8 cellular contexts compared by ENCODE assay signal in the genomic region with DNA sequence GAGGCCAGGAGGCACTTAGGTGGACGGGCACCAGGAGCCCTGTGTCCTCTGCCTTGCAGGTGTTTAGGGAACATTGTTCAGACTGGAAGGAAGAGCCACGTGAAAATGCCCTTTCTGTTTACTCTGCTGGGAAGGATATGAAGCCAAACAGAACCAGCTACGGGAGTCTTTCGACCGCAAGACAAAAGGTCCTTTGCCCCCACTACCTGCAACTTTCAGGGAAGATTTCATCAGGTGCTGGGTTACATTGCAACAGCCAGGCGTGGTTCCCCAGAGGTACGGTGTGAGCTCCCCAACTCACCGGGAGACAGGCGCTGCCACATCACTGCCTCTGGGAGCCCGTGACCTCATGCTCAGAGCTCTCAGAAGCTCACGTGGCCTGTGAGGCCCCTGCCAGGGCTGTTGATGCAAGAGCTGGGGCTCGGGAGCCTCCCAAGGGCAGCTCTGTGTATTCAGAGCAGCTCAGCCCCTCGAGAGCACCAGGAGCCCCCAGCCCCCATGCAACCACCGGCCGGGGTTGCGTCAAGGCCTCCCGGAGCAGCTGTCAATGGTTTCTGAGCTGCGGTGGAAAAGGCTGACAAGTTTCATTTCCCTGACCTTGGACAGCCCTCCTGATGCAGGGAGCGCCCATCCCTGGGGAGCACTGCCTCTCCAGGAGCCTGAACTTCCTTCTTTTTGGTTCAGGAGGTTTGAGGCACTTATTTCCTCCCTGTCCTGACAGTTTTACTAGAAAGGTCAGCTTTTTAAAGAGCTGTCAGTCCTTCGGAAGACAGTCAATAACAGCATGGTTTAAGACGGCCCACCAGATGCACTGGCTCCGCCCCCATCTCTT. TPM values are rescaled to one million over a fixed set of nuclear protein-coding genes. Genes with fewer than 3 reads are reported as not detected.
DNase-seq lines count a peak whose midpoint lies in the region; TF ChIP-seq lines count a peak whose summit lies in the region.

No MANE protein-coding gene starts in this region.

- TF ChIP-seq CTCF in GM06990 (IDR thresholded peaks at IDR 0.05; ENCODE audit: insufficient read depth, low read length, poor library complexity, severe bottlenecking), result no peak
- TF ChIP-seq CTCF in fibroblast of pulmonary artery (IDR thresholded peaks at IDR 0.05; ENCODE audit: low read length, missing control alignments), result no peak

- H3K4me3 ChIP-seq in GM06990 (replicated peaks; ENCODE audit: low read depth, low read length) (no peak overlapping the region), fibroblast of pulmonary artery (replicated peaks; ENCODE audit: low read depth, low read length) (no peak overlapping the region)

- intact Hi-C loops in posterior vena cava (cut with DNase I), result loop anchor here in 1 of 2 donors (5.0 to 10.0 kb wide), 2 partner anchors 201 to 249 kb away; no protein-coding TSS in a partner anchor

- DNase-seq in GM06990 (ENCODE audit: extremely low read depth, insufficient read length) (peak; percentile 64), NCI-H2107 treated with DMSO at 0.1 percent for 48 hours (lab: John Stamatoyannopoulos, UW; ENCODE audit: unreplicated experiment) (peak; percentile 87), fibroblast of pulmonary artery (ENCODE audit: low read depth) (peak; percentile 89), posterior vena cava (ENCODE audit: low spot score) (peak; percentile 93), GM19240 (ENCODE audit: insufficient read length, low spot score) (no peak), superior temporal gyrus (ENCODE audit: extremely low spot score) (no peak)
- DNase-seq in activated CD4-positive, alpha-beta T cell treated with anti-CD3 and anti-CD28 coated beads, Interleukin-2, amount 50 U/mL, for 48 hours, result peak; percentile 61 to 66
- DNase-seq in effector CD4-positive, alpha-beta T cell, result no peak

- no peaks in the 10 kb centered on the region; the same call in none of the 2 replicates for H3K27me3 ChIP-seq in GM06990 (replicated peaks; ENCODE audit: control insufficient read depth, insufficient read depth, low read length)

- H3K36me3 ChIP-seq in GM06990 (ENCODE audit: control insufficient read depth, insufficient read depth, low read length), result no peaks in the 10 kb centered on the region

RNA-seq across cellular contexts. Expression of a gene that starts 42.1 kb away (rescaled TPM):
- 10 to 100 TPM; 38.9 to 57.9 TPM for total RNA-seq in posterior vena cava

RNA-seq across cellular contexts. Expression of a gene that starts 42.8 kb away (rescaled TPM):
- total RNA-seq in posterior vena cava, result 10 to 100 TPM in 1 of 2 donors, 1 to 10 TPM in 1; 6.2 to 10.4 TPM

Comparison
In these comparisons a context has a peak if more than half of its experiments do, and no peak if none do; other contexts are left out.
1. DNase-seq: peak in GM06990 (single experiment), NCI-H2107 treated with DMSO at 0.1 percent for 48 hours (single experiment), activated CD4-positive, alpha-beta T cell treated with anti-CD3 and anti-CD28 coated beads, Interleukin-2, amount 50 U/mL, for 48 hours (2 of 2), fibroblast of pulmonary artery (single experiment) and posterior vena cava (single experiment); none in GM19240 (single experiment), effector CD4-positive, alpha-beta T cell (single experiment) and superior temporal gyrus (single experiment).